ENCODE assay signal across 22 cellular contexts in the genomic region with DNA sequence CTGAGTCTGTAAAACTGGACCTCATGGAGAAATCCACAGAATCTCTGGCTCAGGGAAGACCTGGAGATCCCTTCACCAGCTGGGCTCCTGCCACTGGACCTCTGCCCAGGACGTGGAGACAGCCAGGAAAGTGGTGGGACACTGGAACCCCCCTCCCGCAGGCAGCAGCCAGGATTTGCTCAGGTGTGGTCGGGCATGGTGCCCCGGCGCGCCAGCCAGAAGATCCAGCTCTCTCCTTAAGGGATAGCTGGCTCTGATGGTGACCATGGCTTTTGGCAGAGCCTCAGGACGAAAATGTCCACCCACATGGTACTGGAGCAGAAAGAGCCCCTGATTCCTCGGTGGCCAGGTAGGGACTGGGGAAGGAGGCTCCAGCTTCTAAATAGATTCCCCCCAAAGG. TPM values are rescaled to one million over a fixed set of nuclear protein-coding genes. Genes with fewer than 3 reads are reported as not detected.
"Had no signal": no experiment of that assay in that cellular context is flagged by ENCODE, and none has a peak within 500 bp of the region (broad histone marks: within the 10 kb centered on the region; RNA-seq: fewer than 3 reads in every experiment).

No MANE protein-coding gene starts in this region.

- H2AFZ ChIP-seq: parathyroid adenoma had no signal

- DNase-seq: occipital lobe; ovary; psoas muscle; right cardiac atrium; right lobe of liver; sigmoid colon; small intestine; stimulated activated CD4-positive, alpha-beta T cell treated with anti-CD3 and anti-CD28 coated beads, Interleukin-15, amount 100 ng/mL, for 24 hours; stimulated activated CD4-positive, alpha-beta T cell treated with anti-CD3 and anti-CD28 coated beads, Interleukin-2, amount 100 ng/mL, for 24 hours; stimulated activated CD4-positive, alpha-beta T cell treated with anti-CD3 and anti-CD28 coated beads, Interleukin-2, amount 100 ng/mL, for 48 hours; stimulated activated CD4-positive, alpha-beta T cell treated with anti-CD3 and anti-CD28 coated beads, Interleukin-4, amount 100 ng/mL, for 24 hours; stimulated activated naive B cell treated with anti-CD40 and anti-IgM and Interleukin-4, amounts not matched to agents 10 μg/mL and 1 μg/mL and 100 μg/mL, for 72 hours; stimulated activated naive CD4-positive, alpha-beta T cell treated with Interleukin-2 at 50 U/mL for 16 hours; stomach; thyroid gland; trophoblast cell had no signal

- H3K27ac ChIP-seq: ovary, parathyroid adenoma, psoas muscle, right lobe of liver, sigmoid colon, stomach, thoracic aorta, thyroid gland, tibial nerve, upper lobe of left lung, vagina had no signal

- H3K4me1 ChIP-seq: parathyroid adenoma, psoas muscle, right lobe of liver, thyroid gland, tibial nerve, vagina had no signal

- H3K4me3 ChIP-seq: ovary, psoas muscle, right lobe of liver, sigmoid colon, stomach, thoracic aorta, thyroid gland, tibial nerve, upper lobe of left lung, vagina had no signal

- H3K27me3 ChIP-seq: ovary, right lobe of liver, thyroid gland, upper lobe of left lung, vagina had no signal

- H3K36me3 ChIP-seq: ovary, right lobe of liver, sigmoid colon, stomach, thoracic aorta, thyroid gland, tibial nerve, upper lobe of left lung, vagina had no signal

- H3K9ac ChIP-seq: parathyroid adenoma had no signal

- H3K9me3 ChIP-seq: ovary, psoas muscle, right lobe of liver, sigmoid colon, stomach, thoracic aorta, thyroid gland, tibial nerve, upper lobe of left lung, vagina had no signal

RNA-seq across cellular contexts. Expression of gene KCTD15, which starts 26.6 kb away (rescaled TPM):
- polyA plus RNA-seq: naive thymus-derived CD8-positive, alpha-beta T cell had no signal
